In genomic region chr19:33661336-33661735, GRCh38 we compare ENCODE assay signal across 19 cellular contexts. TPM values are rescaled to one million over a fixed set of nuclear protein-coding genes. Genes with fewer than 3 reads are reported as not detected.
A peak's percentile ranks its signal among the peaks of the same experiment; 100 is the strongest.
DNase-seq lines count a peak whose midpoint lies in the region; TF ChIP-seq lines count a peak whose summit lies in the region.
"Had no signal": no experiment of that assay in that cellular context is flagged by ENCODE, and none has a peak within 500 bp of the region (broad histone marks: within the 10 kb centered on the region; RNA-seq: fewer than 3 reads in every experiment).

No MANE protein-coding gene starts in this region.

- no peak overlapping the region for H4K8ac ChIP-seq in neuronal stem cell (ENCODE audit: low read depth, low read length)

- H3K4me1 ChIP-seq in MM.1S (ENCODE audit: low read length) = peaks cover 9% of the 10 kb centered on the region; the same call in 1 of the 2 replicates
- H3K4me1 ChIP-seq in neuronal stem cell (ENCODE audit: control insufficient read depth in 2 of 2, insufficient read depth in 1 of 2, low read depth in 1 of 2, low read length in 2 of 2) = no peaks in the 10 kb centered on the region
- H3K4me1 ChIP-seq: A549, HAP-1 had no signal

- H3K14ac ChIP-seq in neuronal stem cell (ENCODE audit: low read length) = no peak overlapping the region

- H3K9me3 ChIP-seq in MM.1S (replicated peaks; ENCODE audit: insufficient read depth, low read length) (no peaks in the 10 kb centered on the region), neuronal stem cell (replicated peaks in 1 of 2; ENCODE audit: control insufficient read depth in 2 of 2, insufficient read depth in 1 of 2, low read depth in 1 of 2, low read length in 2 of 2) (no peaks in the 10 kb centered on the region)
- H3K9me3 ChIP-seq: A549, HAP-1 had no signal

- H3K4me3 Mint-ChIP-seq in type B pancreatic cell = no peak overlapping the region
- H3K4me3 Mint-ChIP-seq: CD4-positive, alpha-beta T cell had no signal

- no CpG with 5 or more reads among the region's 7 CpGs for WGBS in neuronal stem cell (ENCODE audit: extremely low coverage in 2 of 2, insufficient read length in 2 of 2, insufficient replicate concordance in 1 of 2), 2 donors

- H3K4me3 ChIP-seq in MM.1S (ENCODE audit: low read length) (no peak overlapping the region), neuronal stem cell (ENCODE audit: low read length in 2 of 2) (no peak overlapping the region)
- H3K4me3 ChIP-seq: A549, GM23248, HAP-1 had no signal

- H4K20me1 ChIP-seq in MM.1S (ENCODE audit: insufficient read depth, low read length) = no peaks in the 10 kb centered on the region

- H3K23ac ChIP-seq in neuronal stem cell (ENCODE audit: low read depth, low read length, poor library complexity) = no peak overlapping the region

- H3K9me3 Mint-ChIP-seq in type B pancreatic cell = no peaks in the 10 kb centered on the region
- H3K9me3 Mint-ChIP-seq: CD4-positive, alpha-beta T cell had no signal

- no peak overlapping the region for H3K27ac Mint-ChIP-seq in type B pancreatic cell
- H3K27ac Mint-ChIP-seq: CD4-positive, alpha-beta T cell had no signal

- H3K79me2 ChIP-seq in MM.1S (ENCODE audit: low read length) = no peaks in the 10 kb centered on the region; the same call in 1 of the 2 replicates

- H2BK5ac ChIP-seq in neuronal stem cell (ENCODE audit: low read length) = no peak overlapping the region

- no peaks in the 10 kb centered on the region for H3K79me1 ChIP-seq in neuronal stem cell (ENCODE audit: low read depth, low read length)

- H3K9ac ChIP-seq in MM.1S (ENCODE audit: low read length) (no peak overlapping the region), neuronal stem cell (ENCODE audit: low read depth, low read length, poor library complexity) (no peak overlapping the region)
- H3K9ac ChIP-seq: GM23248 had no signal

- H3K27me3 ChIP-seq in MM.1S (replicated peaks; ENCODE audit: insufficient read depth, low read length) = no peaks in the 10 kb centered on the region
- H3K27me3 ChIP-seq in neuronal stem cell (ENCODE audit: control insufficient read depth in 3 of 3, insufficient read depth in 3 of 3, low read depth in 1 of 3, low read length in 3 of 3) = peaks cover 0 to 2% (median 0%) of the 10 kb centered on the region in 3 experiments

- no peak overlapping the region for H2BK120ac ChIP-seq in neuronal stem cell (ENCODE audit: low read depth, low read length)

- peaks cover 9% of the 10 kb centered on the region for H3K27me3 Mint-ChIP-seq in type B pancreatic cell

- no peak overlapping the region for H3K4ac ChIP-seq in neuronal stem cell (ENCODE audit: low read length)

- no peak overlapping the region for H2BK15ac ChIP-seq in neuronal stem cell (ENCODE audit: low read length)

- no peaks in the 10 kb centered on the region for H3K9me2 ChIP-seq in MM.1S (replicated peaks; ENCODE audit: insufficient read depth, low read length)

- H3K18ac ChIP-seq in neuronal stem cell (ENCODE audit: low read length) = peak overlapping the region; percentile 71

- no peaks in the 10 kb centered on the region for H3K4me1 Mint-ChIP-seq in type B pancreatic cell (ENCODE audit: unreplicated experiment)

- H3F3A ChIP-seq in MM.1S (ENCODE audit: insufficient read depth, low read length) = no peaks in the 10 kb centered on the region; the same call in 1 of the 2 replicates

- H2AFZ ChIP-seq in MM.1S (ENCODE audit: low read length) = 0 out of 2 replicates have a peak overlapping the region, but pooled peaks have one; percentile 94
- H2AFZ ChIP-seq in neuronal stem cell (ENCODE audit: low read length) = no peak overlapping the region
- H2AFZ ChIP-seq: GM23248 had no signal

- H4K91ac ChIP-seq in neuronal stem cell (ENCODE audit: low read depth, low read length, poor library complexity) = no peak overlapping the region

- DNase-seq in activated CD8-positive, alpha-beta memory T cell treated with anti-CD3 and anti-CD28 coated beads, Interleukin-2, amount 50 U/mL, for 48 hours = peak; percentile 8
- no peak for DNase-seq in activated CD8-positive, alpha-beta memory T cell treated with anti-CD3 and anti-CD28 coated beads, Interleukin-2, amount 50 U/mL, for 4 hours
- DNase-seq in MM.1S (no peak), neuronal stem cell (ENCODE audit: low spot score) (no peak), type B pancreatic cell (ENCODE audit: extremely low spot score, unreplicated experiment) (peak; percentile 60), middle frontal gyrus (ENCODE audit: extremely low spot score, low spot score) (no peak), medulla oblongata (ENCODE audit: extremely low spot score) (no peak)
- DNase-seq: AML-193, DMS153, DMS79, GDM1, GM23248 had no signal

- H3K36me3 ChIP-seq in MM.1S (replicated peaks; ENCODE audit: insufficient read depth, low read length) (no peaks in the 10 kb centered on the region), neuronal stem cell (replicated peaks in 1 of 2; ENCODE audit: control insufficient read depth in 2 of 2, insufficient read depth in 2 of 2, low read length in 2 of 2) (no peaks in the 10 kb centered on the region)
- H3K36me3 ChIP-seq: HAP-1 had no signal

- H3K4me2 ChIP-seq in MM.1S (ENCODE audit: low read depth, low read length) (no peak overlapping the region), neuronal stem cell (ENCODE audit: insufficient read depth, low read length, poor library complexity, severe bottlenecking) (no peak overlapping the region)

- H2AK5ac ChIP-seq in neuronal stem cell (ENCODE audit: low read depth, low read length) = no peak overlapping the region

- TF ChIP-seq CTCF in MM.1S (IDR thresholded peaks at IDR 0.05; ENCODE audit: low read length) = no peak
- no peak for TF ChIP-seq CTCF in type B pancreatic cell (conservative IDR thresholded peaks at IDR 0.05)

- H3K36me3 Mint-ChIP-seq in type B pancreatic cell = no peaks in the 10 kb centered on the region

- H3K27ac ChIP-seq in MM.1S (ENCODE audit: low read length) (no peak overlapping the region), neuronal stem cell (replicated peaks; ENCODE audit: low read length) (no peak overlapping the region)
- H3K27ac ChIP-seq: 22Rv1, A549, C4-2B, GM23248, HL-60 had no signal

- H2BK12ac ChIP-seq in neuronal stem cell (ENCODE audit: low read length) = no peak overlapping the region

RNA-seq across cellular contexts. Expression of gene CHST8, which starts 39.6 kb away (rescaled TPM):
- 0.57 TPM for polyA plus RNA-seq in neuronal stem cell (2013, experiment 1 of 2)
- 0.69 TPM for polyA plus RNA-seq in neuronal stem cell (2013, experiment 2 of 2)
- total RNA-seq in type B pancreatic cell (ENCODE audit: low replicate concordance) = 5.7 and 10.8 TPM in 2 replicates
- total RNA-seq: CD4-positive, alpha-beta T cell; HT1080 had no signal
- polyA plus RNA-seq: A549 had no signal

Comparison
In these comparisons a context has a peak if more than half of its experiments do, and no peak if none do; other contexts are left out.
1. DNase-seq: peak in activated CD8-positive, alpha-beta memory T cell treated with anti-CD3 and anti-CD28 coated beads, Interleukin-2, amount 50 U/mL, for 48 hours (single experiment) and type B pancreatic cell (single experiment); none in activated CD8-positive, alpha-beta memory T cell treated with anti-CD3 and anti-CD28 coated beads, Interleukin-2, amount 50 U/mL, for 4 hours (single experiment), MM.1S (single experiment), neuronal stem cell (single experiment), middle frontal gyrus (single experiment) and medulla oblongata (single experiment).